1 cellular context compared by ENCODE assay signal in the genomic region with DNA sequence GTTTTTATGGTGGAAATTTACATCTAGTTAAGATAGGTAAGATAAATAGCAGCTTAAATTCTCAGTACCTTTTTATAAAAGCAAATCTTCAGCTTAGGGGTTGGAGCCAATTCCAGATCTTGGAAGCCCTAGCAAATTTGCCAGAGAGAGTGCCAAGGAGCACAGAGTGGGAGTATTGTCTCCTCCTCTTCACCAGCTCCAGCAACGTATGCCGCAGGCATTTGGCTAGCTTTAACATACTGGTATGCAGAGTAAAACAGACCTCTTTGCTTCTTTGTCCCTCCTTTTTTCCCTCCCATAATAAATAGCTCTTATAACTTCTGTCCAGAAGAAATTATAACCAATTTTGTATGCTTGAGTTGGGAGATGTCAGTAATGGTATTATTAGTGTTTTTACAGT.
TF ChIP-seq lines count a peak whose summit lies in the region.

No MANE protein-coding gene starts in this region.

TF ChIP-seq in GM23338, 12 proteins besides CTCF, POLR2A, EP300 and RAD21 (continued from another document):
- TF ChIP-seq, protein P1, sequence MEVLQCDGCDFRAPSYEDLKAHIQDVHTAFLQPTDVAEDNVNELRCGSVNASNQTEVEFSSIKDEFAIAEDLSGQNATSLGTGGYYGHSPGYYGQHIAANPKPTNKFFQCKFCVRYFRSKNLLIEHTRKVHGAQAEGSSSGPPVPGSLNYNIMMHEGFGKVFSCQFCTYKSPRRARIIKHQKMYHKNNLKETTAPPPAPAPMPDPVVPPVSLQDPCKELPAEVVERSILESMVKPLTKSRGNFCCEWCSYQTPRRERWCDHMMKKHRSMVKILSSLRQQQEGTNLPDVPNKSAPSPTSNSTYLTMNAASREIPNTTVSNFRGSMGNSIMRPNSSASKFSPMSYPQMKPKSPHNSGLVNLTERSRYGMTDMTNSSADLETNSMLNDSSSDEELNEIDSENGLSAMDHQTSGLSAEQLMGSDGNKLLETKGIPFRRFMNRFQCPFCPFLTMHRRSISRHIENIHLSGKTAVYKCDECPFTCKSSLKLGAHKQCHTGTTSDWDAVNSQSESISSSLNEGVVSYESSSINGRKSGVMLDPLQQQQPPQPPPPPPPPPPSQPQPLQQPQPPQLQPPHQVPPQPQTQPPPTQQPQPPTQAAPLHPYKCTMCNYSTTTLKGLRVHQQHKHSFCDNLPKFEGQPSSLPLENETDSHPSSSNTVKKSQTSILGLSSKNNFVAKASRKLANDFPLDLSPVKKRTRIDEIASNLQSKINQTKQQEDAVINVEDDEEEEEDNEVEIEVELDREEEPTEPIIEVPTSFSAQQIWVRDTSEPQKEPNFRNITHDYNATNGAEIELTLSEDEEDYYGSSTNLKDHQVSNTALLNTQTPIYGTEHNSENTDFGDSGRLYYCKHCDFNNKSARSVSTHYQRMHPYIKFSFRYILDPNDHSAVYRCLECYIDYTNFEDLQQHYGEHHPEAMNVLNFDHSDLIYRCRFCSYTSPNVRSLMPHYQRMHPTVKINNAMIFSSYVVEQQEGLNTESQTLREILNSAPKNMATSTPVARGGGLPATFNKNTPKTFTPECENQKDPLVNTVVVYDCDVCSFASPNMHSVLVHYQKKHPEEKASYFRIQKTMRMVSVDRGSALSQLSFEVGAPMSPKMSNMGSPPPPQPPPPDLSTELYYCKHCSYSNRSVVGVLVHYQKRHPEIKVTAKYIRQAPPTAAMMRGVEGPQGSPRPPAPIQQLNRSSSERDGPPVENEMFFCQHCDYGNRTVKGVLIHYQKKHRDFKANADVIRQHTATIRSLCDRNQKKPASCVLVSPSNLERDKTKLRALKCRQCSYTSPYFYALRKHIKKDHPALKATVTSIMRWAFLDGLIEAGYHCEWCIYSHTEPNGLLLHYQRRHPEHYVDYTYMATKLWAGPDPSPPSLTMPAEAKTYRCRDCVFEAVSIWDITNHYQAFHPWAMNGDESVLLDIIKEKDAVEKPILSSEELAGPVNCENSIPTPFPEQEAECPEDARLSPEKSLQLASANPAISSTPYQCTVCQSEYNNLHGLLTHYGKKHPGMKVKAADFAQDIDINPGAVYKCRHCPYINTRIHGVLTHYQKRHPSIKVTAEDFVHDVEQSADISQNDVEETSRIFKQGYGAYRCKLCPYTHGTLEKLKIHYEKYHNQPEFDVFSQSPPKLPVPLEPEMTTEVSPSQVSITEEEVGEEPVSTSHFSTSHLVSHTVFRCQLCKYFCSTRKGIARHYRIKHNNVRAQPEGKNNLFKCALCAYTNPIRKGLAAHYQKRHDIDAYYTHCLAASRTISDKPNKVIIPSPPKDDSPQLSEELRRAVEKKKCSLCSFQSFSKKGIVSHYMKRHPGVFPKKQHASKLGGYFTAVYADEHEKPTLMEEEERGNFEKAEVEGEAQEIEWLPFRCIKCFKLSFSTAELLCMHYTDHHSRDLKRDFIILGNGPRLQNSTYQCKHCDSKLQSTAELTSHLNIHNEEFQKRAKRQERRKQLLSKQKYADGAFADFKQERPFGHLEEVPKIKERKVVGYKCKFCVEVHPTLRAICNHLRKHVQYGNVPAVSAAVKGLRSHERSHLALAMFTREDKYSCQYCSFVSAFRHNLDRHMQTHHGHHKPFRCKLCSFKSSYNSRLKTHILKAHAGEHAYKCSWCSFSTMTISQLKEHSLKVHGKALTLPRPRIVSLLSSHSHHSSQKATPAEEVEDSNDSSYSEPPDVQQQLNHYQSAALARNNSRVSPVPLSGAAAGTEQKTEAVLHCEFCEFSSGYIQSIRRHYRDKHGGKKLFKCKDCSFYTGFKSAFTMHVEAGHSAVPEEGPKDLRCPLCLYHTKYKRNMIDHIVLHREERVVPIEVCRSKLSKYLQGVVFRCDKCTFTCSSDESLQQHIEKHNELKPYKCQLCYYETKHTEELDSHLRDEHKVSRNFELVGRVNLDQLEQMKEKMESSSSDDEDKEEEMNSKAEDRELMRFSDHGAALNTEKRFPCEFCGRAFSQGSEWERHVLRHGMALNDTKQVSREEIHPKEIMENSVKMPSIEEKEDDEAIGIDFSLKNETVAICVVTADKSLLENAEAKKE (CRISPR knock-in tag; IDR thresholded peaks at IDR 0.05) = no peak
- TF ChIP-seq JUNB (IDR thresholded peaks at IDR 0.05; ENCODE audit: unreplicated experiment) = no peak
- TF ChIP-seq, protein P2, sequence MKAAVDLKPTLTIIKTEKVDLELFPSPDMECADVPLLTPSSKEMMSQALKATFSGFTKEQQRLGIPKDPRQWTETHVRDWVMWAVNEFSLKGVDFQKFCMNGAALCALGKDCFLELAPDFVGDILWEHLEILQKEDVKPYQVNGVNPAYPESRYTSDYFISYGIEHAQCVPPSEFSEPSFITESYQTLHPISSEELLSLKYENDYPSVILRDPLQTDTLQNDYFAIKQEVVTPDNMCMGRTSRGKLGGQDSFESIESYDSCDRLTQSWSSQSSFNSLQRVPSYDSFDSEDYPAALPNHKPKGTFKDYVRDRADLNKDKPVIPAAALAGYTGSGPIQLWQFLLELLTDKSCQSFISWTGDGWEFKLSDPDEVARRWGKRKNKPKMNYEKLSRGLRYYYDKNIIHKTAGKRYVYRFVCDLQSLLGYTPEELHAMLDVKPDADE (IDR thresholded peaks at IDR 0.05) = no peak
- no peak for TF ChIP-seq CREB1 (CRISPR knock-in tag; IDR thresholded peaks at IDR 0.05; ENCODE audit: low read depth)
TF ChIP-seq in GM23338: peak in this region for 0.
